In the genomic region with DNA sequence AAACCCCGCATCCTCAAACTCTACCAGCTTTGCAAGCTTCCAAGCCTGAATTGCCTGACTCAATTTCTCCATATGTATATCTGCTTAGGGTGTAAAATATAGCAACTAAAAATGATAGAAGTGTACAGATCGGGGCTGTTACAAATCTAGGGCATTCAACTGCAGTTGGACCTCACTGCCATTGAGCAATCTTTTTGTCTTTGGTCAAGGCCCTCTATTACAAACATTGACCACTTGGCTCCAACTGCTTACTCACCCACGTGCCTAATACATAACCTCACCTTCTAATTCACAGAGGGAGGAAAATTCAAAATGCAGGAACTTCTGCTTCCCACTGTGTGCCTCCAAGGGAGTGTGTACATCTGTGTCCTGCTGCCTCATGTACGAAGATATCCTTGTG, we compare ENCODE assay signal across 1 cellular context.
TF ChIP-seq lines count a peak whose summit lies in the region.

No MANE protein-coding gene starts in this region.

TF ChIP-seq in HepG2, 621 proteins besides CTCF, POLR2A, EP300 and RAD21 (continues in another document):
- TF ChIP-seq ZNF143 (CRISPR knock-in tag; IDR thresholded peaks at IDR 0.05) (no peak), ZNF136 (CRISPR knock-in tag; IDR thresholded peaks at IDR 0.05; ENCODE audit: low read depth) (no peak), ZNF343 (CRISPR knock-in tag; IDR thresholded peaks at IDR 0.05) (no peak), ZMYM3 (CRISPR knock-in tag; IDR thresholded peaks at IDR 0.05) (no peak), AHR (CRISPR knock-in tag; IDR thresholded peaks at IDR 0.05) (no peak), WIZ (CRISPR knock-in tag; IDR thresholded peaks at IDR 0.05) (0 out of 2 replicates have a peak, but pooled peaks have one; percentile 82), YEATS4 (CRISPR knock-in tag; IDR thresholded peaks at IDR 0.05; ENCODE audit: borderline replicate concordance) (no peak; the same call in 1 of the 2 replicates), SP2 (CRISPR knock-in tag; IDR thresholded peaks at IDR 0.05) (no peak), NFIC (IDR thresholded peaks at IDR 0.05; ENCODE audit: low read length) (no peak), KDM3A (CRISPR knock-in tag; IDR thresholded peaks at IDR 0.05; ENCODE audit: low read depth) (no peak), HOXD1 (CRISPR knock-in tag; IDR thresholded peaks at IDR 0.05) (no peak), ZNF335 (CRISPR knock-in tag; IDR thresholded peaks at IDR 0.05) (no peak), SETDB1 (CRISPR knock-in tag; IDR thresholded peaks at IDR 0.05; ENCODE audit: borderline replicate concordance) (no peak)
- TF ChIP-seq, protein P1, sequence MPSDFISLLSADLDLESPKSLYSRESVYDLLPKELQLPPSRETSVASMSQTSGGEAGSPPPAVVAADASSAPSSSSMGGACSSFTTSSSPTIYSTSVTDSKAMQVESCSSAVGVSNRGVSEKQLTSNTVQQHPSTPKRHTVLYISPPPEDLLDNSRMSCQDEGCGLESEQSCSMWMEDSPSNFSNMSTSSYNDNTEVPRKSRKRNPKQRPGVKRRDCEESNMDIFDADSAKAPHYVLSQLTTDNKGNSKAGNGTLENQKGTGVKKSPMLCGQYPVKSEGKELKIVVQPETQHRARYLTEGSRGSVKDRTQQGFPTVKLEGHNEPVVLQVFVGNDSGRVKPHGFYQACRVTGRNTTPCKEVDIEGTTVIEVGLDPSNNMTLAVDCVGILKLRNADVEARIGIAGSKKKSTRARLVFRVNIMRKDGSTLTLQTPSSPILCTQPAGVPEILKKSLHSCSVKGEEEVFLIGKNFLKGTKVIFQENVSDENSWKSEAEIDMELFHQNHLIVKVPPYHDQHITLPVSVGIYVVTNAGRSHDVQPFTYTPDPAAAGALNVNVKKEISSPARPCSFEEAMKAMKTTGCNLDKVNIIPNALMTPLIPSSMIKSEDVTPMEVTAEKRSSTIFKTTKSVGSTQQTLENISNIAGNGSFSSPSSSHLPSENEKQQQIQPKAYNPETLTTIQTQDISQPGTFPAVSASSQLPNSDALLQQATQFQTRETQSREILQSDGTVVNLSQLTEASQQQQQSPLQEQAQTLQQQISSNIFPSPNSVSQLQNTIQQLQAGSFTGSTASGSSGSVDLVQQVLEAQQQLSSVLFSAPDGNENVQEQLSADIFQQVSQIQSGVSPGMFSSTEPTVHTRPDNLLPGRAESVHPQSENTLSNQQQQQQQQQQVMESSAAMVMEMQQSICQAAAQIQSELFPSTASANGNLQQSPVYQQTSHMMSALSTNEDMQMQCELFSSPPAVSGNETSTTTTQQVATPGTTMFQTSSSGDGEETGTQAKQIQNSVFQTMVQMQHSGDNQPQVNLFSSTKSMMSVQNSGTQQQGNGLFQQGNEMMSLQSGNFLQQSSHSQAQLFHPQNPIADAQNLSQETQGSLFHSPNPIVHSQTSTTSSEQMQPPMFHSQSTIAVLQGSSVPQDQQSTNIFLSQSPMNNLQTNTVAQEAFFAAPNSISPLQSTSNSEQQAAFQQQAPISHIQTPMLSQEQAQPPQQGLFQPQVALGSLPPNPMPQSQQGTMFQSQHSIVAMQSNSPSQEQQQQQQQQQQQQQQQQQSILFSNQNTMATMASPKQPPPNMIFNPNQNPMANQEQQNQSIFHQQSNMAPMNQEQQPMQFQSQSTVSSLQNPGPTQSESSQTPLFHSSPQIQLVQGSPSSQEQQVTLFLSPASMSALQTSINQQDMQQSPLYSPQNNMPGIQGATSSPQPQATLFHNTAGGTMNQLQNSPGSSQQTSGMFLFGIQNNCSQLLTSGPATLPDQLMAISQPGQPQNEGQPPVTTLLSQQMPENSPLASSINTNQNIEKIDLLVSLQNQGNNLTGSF (CRISPR knock-in tag; IDR thresholded peaks at IDR 0.05) = no peak
- TF ChIP-seq, protein P2, sequence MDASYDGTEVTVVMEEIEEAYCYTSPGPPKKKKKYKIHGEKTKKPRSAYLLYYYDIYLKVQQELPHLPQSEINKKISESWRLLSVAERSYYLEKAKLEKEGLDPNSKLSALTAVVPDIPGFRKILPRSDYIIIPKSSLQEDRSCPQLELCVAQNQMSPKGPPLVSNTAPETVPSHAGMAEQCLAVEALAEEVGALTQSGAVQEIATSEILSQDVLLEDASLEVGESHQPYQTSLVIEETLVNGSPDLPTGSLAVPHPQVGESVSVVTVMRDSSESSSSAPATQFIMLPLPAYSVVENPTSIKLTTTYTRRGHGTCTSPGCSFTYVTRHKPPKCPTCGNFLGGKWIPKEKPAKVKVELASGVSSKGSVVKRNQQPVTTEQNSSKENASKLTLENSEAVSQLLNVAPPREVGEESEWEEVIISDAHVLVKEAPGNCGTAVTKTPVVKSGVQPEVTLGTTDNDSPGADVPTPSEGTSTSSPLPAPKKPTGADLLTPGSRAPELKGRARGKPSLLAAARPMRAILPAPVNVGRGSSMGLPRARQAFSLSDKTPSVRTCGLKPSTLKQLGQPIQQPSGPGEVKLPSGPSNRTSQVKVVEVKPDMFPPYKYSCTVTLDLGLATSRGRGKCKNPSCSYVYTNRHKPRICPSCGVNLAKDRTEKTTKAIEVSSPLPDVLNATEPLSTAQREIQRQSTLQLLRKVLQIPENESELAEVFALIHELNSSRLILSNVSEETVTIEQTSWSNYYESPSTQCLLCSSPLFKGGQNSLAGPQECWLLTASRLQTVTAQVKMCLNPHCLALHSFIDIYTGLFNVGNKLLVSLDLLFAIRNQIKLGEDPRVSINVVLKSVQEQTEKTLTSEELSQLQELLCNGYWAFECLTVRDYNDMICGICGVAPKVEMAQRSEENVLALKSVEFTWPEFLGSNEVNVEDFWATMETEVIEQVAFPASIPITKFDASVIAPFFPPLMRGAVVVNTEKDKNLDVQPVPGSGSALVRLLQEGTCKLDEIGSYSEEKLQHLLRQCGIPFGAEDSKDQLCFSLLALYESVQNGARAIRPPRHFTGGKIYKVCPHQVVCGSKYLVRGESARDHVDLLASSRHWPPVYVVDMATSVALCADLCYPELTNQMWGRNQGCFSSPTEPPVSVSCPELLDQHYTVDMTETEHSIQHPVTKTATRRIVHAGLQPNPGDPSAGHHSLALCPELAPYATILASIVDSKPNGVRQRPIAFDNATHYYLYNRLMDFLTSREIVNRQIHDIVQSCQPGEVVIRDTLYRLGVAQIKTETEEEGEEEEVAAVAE (CRISPR knock-in tag; IDR thresholded peaks at IDR 0.05; ENCODE audit: borderline replicate concordance) = no peak
- TF ChIP-seq, protein P3, sequence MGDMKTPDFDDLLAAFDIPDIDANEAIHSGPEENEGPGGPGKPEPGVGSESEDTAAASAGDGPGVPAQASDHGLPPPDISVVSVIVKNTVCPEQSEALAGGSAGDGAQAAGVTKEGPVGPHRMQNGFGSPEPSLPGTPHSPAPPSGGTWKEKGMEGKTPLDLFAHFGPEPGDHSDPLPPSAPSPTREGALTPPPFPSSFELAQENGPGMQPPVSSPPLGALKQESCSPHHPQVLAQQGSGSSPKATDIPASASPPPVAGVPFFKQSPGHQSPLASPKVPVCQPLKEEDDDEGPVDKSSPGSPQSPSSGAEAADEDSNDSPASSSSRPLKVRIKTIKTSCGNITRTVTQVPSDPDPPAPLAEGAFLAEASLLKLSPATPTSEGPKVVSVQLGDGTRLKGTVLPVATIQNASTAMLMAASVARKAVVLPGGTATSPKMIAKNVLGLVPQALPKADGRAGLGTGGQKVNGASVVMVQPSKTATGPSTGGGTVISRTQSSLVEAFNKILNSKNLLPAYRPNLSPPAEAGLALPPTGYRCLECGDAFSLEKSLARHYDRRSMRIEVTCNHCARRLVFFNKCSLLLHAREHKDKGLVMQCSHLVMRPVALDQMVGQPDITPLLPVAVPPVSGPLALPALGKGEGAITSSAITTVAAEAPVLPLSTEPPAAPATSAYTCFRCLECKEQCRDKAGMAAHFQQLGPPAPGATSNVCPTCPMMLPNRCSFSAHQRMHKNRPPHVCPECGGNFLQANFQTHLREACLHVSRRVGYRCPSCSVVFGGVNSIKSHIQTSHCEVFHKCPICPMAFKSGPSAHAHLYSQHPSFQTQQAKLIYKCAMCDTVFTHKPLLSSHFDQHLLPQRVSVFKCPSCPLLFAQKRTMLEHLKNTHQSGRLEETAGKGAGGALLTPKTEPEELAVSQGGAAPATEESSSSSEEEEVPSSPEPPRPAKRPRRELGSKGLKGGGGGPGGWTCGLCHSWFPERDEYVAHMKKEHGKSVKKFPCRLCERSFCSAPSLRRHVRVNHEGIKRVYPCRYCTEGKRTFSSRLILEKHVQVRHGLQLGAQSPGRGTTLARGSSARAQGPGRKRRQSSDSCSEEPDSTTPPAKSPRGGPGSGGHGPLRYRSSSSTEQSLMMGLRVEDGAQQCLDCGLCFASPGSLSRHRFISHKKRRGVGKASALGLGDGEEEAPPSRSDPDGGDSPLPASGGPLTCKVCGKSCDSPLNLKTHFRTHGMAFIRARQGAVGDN (CRISPR knock-in tag; IDR thresholded peaks at IDR 0.05) = no peak
- TF ChIP-seq, protein P4, sequence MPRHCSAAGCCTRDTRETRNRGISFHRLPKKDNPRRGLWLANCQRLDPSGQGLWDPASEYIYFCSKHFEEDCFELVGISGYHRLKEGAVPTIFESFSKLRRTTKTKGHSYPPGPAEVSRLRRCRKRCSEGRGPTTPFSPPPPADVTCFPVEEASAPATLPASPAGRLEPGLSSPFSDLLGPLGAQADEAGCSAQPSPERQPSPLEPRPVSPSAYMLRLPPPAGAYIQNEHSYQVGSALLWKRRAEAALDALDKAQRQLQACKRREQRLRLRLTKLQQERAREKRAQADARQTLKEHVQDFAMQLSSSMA (CRISPR knock-in tag; IDR thresholded peaks at IDR 0.05) = no peak
- TF ChIP-seq, protein P5, sequence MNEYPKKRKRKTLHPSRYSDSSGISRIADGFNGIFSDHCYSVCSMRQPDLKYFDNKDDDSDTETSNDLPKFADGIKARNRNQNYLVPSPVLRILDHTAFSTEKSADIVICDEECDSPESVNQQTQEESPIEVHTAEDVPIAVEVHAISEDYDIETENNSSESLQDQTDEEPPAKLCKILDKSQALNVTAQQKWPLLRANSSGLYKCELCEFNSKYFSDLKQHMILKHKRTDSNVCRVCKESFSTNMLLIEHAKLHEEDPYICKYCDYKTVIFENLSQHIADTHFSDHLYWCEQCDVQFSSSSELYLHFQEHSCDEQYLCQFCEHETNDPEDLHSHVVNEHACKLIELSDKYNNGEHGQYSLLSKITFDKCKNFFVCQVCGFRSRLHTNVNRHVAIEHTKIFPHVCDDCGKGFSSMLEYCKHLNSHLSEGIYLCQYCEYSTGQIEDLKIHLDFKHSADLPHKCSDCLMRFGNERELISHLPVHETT (CRISPR knock-in tag; conservative IDR thresholded peaks at IDR 0.05) = no peak
- TF ChIP-seq, protein P6, sequence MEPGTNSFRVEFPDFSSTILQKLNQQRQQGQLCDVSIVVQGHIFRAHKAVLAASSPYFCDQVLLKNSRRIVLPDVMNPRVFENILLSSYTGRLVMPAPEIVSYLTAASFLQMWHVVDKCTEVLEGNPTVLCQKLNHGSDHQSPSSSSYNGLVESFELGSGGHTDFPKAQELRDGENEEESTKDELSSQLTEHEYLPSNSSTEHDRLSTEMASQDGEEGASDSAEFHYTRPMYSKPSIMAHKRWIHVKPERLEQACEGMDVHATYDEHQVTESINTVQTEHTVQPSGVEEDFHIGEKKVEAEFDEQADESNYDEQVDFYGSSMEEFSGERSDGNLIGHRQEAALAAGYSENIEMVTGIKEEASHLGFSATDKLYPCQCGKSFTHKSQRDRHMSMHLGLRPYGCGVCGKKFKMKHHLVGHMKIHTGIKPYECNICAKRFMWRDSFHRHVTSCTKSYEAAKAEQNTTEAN (CRISPR knock-in tag; conservative IDR thresholded peaks at IDR 0.05) = no peak
- TF ChIP-seq, protein P7, sequence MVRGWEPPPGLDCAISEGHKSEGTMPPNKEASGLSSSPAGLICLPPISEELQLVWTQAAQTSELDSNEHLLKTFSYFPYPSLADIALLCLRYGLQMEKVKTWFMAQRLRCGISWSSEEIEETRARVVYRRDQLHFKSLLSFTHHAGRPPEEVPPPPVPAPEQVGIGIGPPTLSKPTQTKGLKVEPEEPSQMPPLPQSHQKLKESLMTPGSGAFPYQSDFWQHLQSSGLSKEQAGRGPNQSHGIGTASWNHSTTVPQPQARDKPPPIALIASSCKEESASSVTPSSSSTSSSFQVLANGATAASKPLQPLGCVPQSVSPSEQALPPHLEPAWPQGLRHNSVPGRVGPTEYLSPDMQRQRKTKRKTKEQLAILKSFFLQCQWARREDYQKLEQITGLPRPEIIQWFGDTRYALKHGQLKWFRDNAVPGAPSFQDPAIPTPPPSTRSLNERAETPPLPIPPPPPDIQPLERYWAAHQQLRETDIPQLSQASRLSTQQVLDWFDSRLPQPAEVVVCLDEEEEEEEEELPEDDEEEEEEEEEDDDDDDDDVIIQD (CRISPR knock-in tag; IDR thresholded peaks at IDR 0.05; ENCODE audit: low read depth) = no peak; the same call in 1 of the 2 replicates
- TF ChIP-seq, protein P8, sequence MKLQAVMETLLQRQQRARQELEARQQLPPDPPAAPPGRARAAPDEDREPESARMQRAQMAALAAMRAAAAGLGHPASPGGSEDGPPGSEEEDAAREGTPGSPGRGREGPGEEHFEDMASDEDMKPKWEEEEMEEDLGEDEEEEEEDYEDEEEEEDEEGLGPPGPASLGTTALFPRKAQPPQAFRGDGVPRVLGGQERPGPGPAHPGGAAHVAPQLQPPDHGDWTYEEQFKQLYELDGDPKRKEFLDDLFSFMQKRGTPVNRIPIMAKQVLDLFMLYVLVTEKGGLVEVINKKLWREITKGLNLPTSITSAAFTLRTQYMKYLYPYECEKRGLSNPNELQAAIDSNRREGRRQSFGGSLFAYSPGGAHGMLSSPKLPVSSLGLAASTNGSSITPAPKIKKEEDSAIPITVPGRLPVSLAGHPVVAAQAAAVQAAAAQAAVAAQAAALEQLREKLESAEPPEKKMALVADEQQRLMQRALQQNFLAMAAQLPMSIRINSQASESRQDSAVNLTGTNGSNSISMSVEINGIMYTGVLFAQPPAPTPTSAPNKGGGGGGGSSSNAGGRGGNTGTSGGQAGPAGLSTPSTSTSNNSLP (IDR thresholded peaks at IDR 0.05; ENCODE audit: low read depth, low read length) = 0 out of 2 replicates have a peak, but pooled peaks have one; percentile 9
